ENCODE assay signal across 8 cellular contexts in the genomic region with DNA sequence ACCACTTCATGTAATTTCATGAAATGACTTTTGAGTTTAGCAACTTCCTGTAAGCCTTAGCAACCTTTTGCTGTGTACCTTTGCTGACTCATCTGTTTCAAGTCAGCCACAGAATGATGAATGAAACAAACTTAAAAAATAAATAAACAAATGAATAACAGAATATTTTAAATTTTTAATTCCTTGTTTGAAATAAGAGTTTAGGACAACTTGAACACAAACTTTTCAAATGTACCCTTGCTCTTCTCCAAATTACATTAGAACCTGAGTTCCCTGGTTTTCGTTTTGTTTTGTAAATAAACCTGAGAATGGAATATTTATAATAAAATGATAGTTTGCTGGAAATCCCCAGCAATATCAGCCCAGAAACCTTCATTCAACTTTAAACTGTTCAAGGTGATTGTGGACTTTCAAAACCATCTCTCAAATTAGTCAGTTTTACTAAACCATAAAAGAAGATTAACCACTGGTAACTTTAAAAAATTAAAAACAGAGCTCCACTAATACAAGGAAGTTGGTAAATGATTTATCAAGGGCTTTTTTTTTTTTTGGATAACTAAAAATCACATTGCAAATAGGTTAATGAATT. TPM values are rescaled to one million over a fixed set of nuclear protein-coding genes. Genes with fewer than 3 reads are reported as not detected.
DNase-seq lines count a peak whose midpoint lies in the region; ATAC-seq and TF ChIP-seq lines count a peak whose summit lies in the region.

No MANE protein-coding gene starts in this region.

- peaks cover 49% of the 10 kb centered on the region for H3K4me1 Mint-ChIP-seq in activated T-cell treated with anti-CD3 and anti-CD28 coated beads, Interleukin-2, amount 50 U/mL, for 72 hours (ENCODE audit: low read depth)
- peaks cover 45% of the 10 kb centered on the region for H3K4me1 Mint-ChIP-seq in stimulated activated naive CD8-positive, alpha-beta T cell treated with anti-CD3 and anti-CD28 coated beads, Interleukin-15, amount 100 ng/mL, for 72 hours

- TF ChIP-seq CTCF in cardiac fibroblast (IDR thresholded peaks at IDR 0.05; ENCODE audit: low read depth, low read length) = no peak

- no peaks in the 10 kb centered on the region for H3K27me3 Mint-ChIP-seq in activated T-cell treated with anti-CD3 and anti-CD28 coated beads, Interleukin-2, amount 50 U/mL, for 72 hours (ENCODE audit: low read depth)
- H3K27me3 Mint-ChIP-seq in stimulated activated naive CD8-positive, alpha-beta T cell treated with anti-CD3 and anti-CD28 coated beads, Interleukin-15, amount 100 ng/mL, for 72 hours = no peaks in the 10 kb centered on the region

- no peaks in the 10 kb centered on the region for H3K9me3 Mint-ChIP-seq in activated T-cell treated with anti-CD3 and anti-CD28 coated beads, Interleukin-2, amount 50 U/mL, for 72 hours
- no peaks in the 10 kb centered on the region for H3K9me3 Mint-ChIP-seq in stimulated activated naive CD8-positive, alpha-beta T cell treated with anti-CD3 and anti-CD28 coated beads, Interleukin-15, amount 100 ng/mL, for 72 hours

- peak overlapping the region in 1 of 2 donors; percentile 18 for H3K4me3 Mint-ChIP-seq in activated T-cell treated with anti-CD3 and anti-CD28 coated beads, Interleukin-2, amount 50 U/mL, for 72 hours
- no peak overlapping the region for H3K4me3 Mint-ChIP-seq in stimulated activated naive CD8-positive, alpha-beta T cell treated with anti-CD3 and anti-CD28 coated beads, Interleukin-15, amount 100 ng/mL, for 72 hours

- H3K36me3 Mint-ChIP-seq in activated T-cell treated with anti-CD3 and anti-CD28 coated beads, Interleukin-2, amount 50 U/mL, for 72 hours (ENCODE audit: insufficient read depth in 2 of 2) = peaks cover 0 to 4% of the 10 kb centered on the region in 2 donors

- peak overlapping the region; percentile 45 for H3K27ac Mint-ChIP-seq in activated T-cell treated with anti-CD3 and anti-CD28 coated beads, Interleukin-2, amount 50 U/mL, for 72 hours
- H3K27ac Mint-ChIP-seq in stimulated activated naive CD8-positive, alpha-beta T cell treated with anti-CD3 and anti-CD28 coated beads, Interleukin-15, amount 100 ng/mL, for 72 hours = no peak overlapping the region

- ATAC-seq in activated T-cell treated with anti-CD3 and anti-CD28 coated beads, Interleukin-2, amount 50 U/mL, for 72 hours (replicated peaks in 1 of 2) = peak; percentile 93 to 98
- peak; percentile 81 for ATAC-seq in HG02763 (IDR thresholded peaks at IDR 0.05; ENCODE audit: unreplicated experiment)
- peak; percentile 97 for ATAC-seq in stimulated activated naive CD8-positive, alpha-beta T cell treated with anti-CD3 and anti-CD28 coated beads, Interleukin-15, amount 100 ng/mL, for 72 hours

- H3K4me3 ChIP-seq in cardiac fibroblast (replicated peaks in 1 of 2; ENCODE audit: low read depth in 2 of 2, low read length in 2 of 2) = no peak overlapping the region

- DNase-seq in activated T-cell treated with anti-CD3 and anti-CD28 coated beads, Interleukin-2, amount 50 U/mL, for 72 hours = peak; percentile 6 to 10
- DNase-seq in activated T-cell treated with anti-CD3 and anti-CD28 coated beads for 4 hours = no peak
- peak; percentile 87 for DNase-seq in NCI-H2029 (lab: John Stamatoyannopoulos, UW)
- DNase-seq in cardiac fibroblast (ENCODE audit: low read depth in 2 of 2) = peak; percentile 41 to 74
- no peak for DNase-seq in stimulated activated naive CD8-positive, alpha-beta T cell treated with anti-CD3 and anti-CD28 coated beads, Interleukin-15, amount 100 ng/mL, for 72 hours
- DNase-seq in GM03348 (ENCODE audit: low spot score) = no peak
- DNase-seq in islet precursor cell = no peak

RNA-seq across cellular contexts. Expression of a gene that starts 10.1 kb away (rescaled TPM):
- 10 to 100 TPM; 11.2 to 12.3 TPM for total RNA-seq in activated T-cell treated with anti-CD3 and anti-CD28 coated beads, Interleukin-2, amount 50 U/mL, for 72 hours

Comparison
In these comparisons a context has a peak if more than half of its experiments do, and no peak if none do; other contexts are left out.
1. DNase-seq: peak in activated T-cell treated with anti-CD3 and anti-CD28 coated beads, Interleukin-2, amount 50 U/mL, for 72 hours (2 of 2), NCI-H2029 (single experiment) and cardiac fibroblast (2 of 2); none in activated T-cell treated with anti-CD3 and anti-CD28 coated beads for 4 hours (single experiment), stimulated activated naive CD8-positive, alpha-beta T cell treated with anti-CD3 and anti-CD28 coated beads, Interleukin-15, amount 100 ng/mL, for 72 hours (0 of 2), GM03348 (single experiment) and islet precursor cell (single experiment).
2. Peak in every context shown above with its lines, with median percentiles within 50 percentile points of each other: ATAC-seq.